In genomic region chr10:48811461-48811860, GRCh38 we compare ENCODE assay signal across 12 cellular contexts.
"Had no signal": no experiment of that assay in that cellular context is flagged by ENCODE, and none has a peak within 500 bp of the region (broad histone marks: within the 10 kb centered on the region; RNA-seq: fewer than 3 reads in every experiment).

No MANE protein-coding gene starts in this region.

- H3K4me1 ChIP-seq: suprapubic skin had no signal

- H3K36me3 ChIP-seq: esophagus muscularis mucosa, heart left ventricle, left ventricle myocardium inferior, suprapubic skin had no signal

- DNase-seq: activated B cell treated with CpG ODN at 0.5 μM for 24 hours; activated CD4-positive, alpha-beta T cell treated with anti-CD3 and anti-CD28 coated beads, Interleukin-2, amount 50 U/mL, for 1 hour; activated T-cell treated with anti-CD3 and anti-CD28 coated beads for 4 hours; amygdala; dorsolateral prefrontal cortex; heart left ventricle; left ventricle myocardium inferior; stimulated activated CD4-positive, alpha-beta T cell treated with anti-CD3 and anti-CD28 coated beads, Interleukin-12 subunit alpha, Interleukin-12 subunit beta, amount 100 ng/mL, for 4 hours; stimulated activated naive CD8-positive, alpha-beta T cell treated with anti-CD3 and anti-CD28 coated beads, Interleukin-15, Interleukin-2, amounts not matched to agents 100 U/mL and 50 U/mL, for 24 hours; T-helper 17 cell had no signal

- H3K4me3 ChIP-seq: dorsolateral prefrontal cortex, esophagus muscularis mucosa, heart left ventricle, left ventricle myocardium inferior, suprapubic skin had no signal

- H3K9me3 ChIP-seq: esophagus muscularis mucosa, heart left ventricle, left ventricle myocardium inferior, suprapubic skin had no signal

- H3K27ac ChIP-seq: dorsolateral prefrontal cortex, esophagus muscularis mucosa, heart left ventricle, left ventricle myocardium inferior, suprapubic skin had no signal

- ATAC-seq: heart left ventricle; stimulated activated naive CD8-positive, alpha-beta T cell treated with anti-CD3 and anti-CD28 coated beads, Interleukin-15, Interleukin-2, amounts not matched to agents 100 U/mL and 50 U/mL, for 24 hours; T-helper 17 cell had no signal

- H3K27me3 ChIP-seq: dorsolateral prefrontal cortex, esophagus muscularis mucosa, heart left ventricle, suprapubic skin had no signal
